In the genomic region with DNA sequence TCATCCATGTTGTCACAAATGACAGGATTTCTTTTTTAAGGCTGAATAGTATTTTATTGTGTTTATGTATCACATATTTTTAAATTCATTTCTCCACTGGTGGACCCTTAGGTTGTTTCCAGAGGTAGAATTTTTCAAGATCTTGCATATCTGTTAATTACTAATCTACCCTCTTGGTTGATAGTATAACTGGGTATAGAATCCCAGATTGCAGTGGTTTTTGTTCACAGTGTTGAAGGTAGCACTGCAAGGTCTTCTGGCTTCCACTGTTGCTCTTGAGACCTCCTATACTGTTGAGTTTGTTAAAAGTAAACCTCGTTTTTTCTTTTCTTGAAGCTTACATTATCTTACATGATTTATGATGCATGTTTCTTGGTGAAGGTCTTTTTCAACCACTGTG, we compare ENCODE assay signal across 21 cellular contexts.
"Had no signal": no experiment of that assay in that cellular context is flagged by ENCODE, and none has a peak within 500 bp of the region (broad histone marks: within the 10 kb centered on the region; RNA-seq: fewer than 3 reads in every experiment).

No MANE protein-coding gene starts in this region.

- H3K4me1 ChIP-seq: SJSA1 had no signal

- FAIRE-seq: RCC 7860 had no signal

- H3K9me3 Mint-ChIP-seq: IgD-negative memory B cell had no signal

- H3K27me3 Mint-ChIP-seq: IgD-negative memory B cell had no signal

- H3K27me3 ChIP-seq: SJSA1 had no signal

- H3K4me3 ChIP-seq: SJSA1, SK-N-MC had no signal

- H3K27ac ChIP-seq: SJSA1, SK-N-MC had no signal

- H3K9me3 ChIP-seq: SJSA1 had no signal

- DNase-seq: KBM-7, MV-4-11, NCI-H1048, NCI-H1105 treated with DMSO at 0.1 percent for 48 hours, NCI-H1417 treated with DMSO at 0.1 percent for 48 hours, NCI-H146, NCI-H1694 treated with DMSO at 0.1 percent for 48 hours, NCI-H1930, NCI-H2081, NCI-H2107, NCI-H2227 treated with DMSO at 0.1 percent for 48 hours, NCI-H524, NCI-H69, NCI-H774, Right ventricle myocardium superior, RPMI8226, SIG-M5 had no signal

- H3K27ac Mint-ChIP-seq: IgD-negative memory B cell had no signal
